In genomic region chr3:82163907-82164520, GRCh38 we compare ENCODE assay signal across 10 cellular contexts.
DNase-seq lines count a peak whose midpoint lies in the region; ATAC-seq and TF ChIP-seq lines count a peak whose summit lies in the region.
"Had no signal": no experiment of that assay in that cellular context is flagged by ENCODE, and none has a peak within 500 bp of the region (broad histone marks: within the 10 kb centered on the region; RNA-seq: fewer than 3 reads in every experiment).

No MANE protein-coding gene starts in this region.

- DNase-seq in NB4 (ENCODE audit: low read depth) (peak; percentile 41), epithelial cell of proximal tubule (ENCODE audit: low read depth) (no peak), NCI-H1092 (lab: John Stamatoyannopoulos, UW) (no peak)
- no peak for DNase-seq in activated naive CD4-positive, alpha-beta T cell treated with anti-CD3 and anti-CD28 coated beads, Interleukin-2, amount 10 ng/mL, durations not matched to agents 7 days and 5 days
- DNase-seq in T-helper 2 cell treated with Interferon-gamma antibody and Interleukin-4, amounts not matched to agents 5 μg/mL and 100 μg/mL, for 36 hours (ENCODE audit: low spot score), result no peak
- no peak for DNase-seq in stimulated activated CD4-positive, alpha-beta T cell treated with anti-CD3 and anti-CD28 coated beads, Interleukin-12 subunit alpha, Interleukin-12 subunit beta, amount 100 ng/mL, for 4 hours
- DNase-seq: activated naive CD4-positive, alpha-beta T cell treated with Interleukin-2 at 50 U/mL for 16 hours; left cardiac atrium had no signal

- H3K27ac Mint-ChIP-seq in activated naive CD4-positive, alpha-beta T cell treated with anti-CD3 and anti-CD28 coated beads, Interleukin-2, amount 10 ng/mL, durations not matched to agents 7 days and 5 days, result no peak overlapping the region
- H3K27ac Mint-ChIP-seq in T-helper 2 cell treated with Interferon-gamma antibody and Interleukin-4, amounts not matched to agents 5 μg/mL and 100 μg/mL, for 36 hours, result no peak overlapping the region

- ATAC-seq in GM18867 (IDR thresholded peaks at IDR 0.05; ENCODE audit: unreplicated experiment), result peak; percentile 59
- ATAC-seq: left cardiac atrium had no signal

- H3K4me1 Mint-ChIP-seq in activated naive CD4-positive, alpha-beta T cell treated with anti-CD3 and anti-CD28 coated beads, Interleukin-2, amount 10 ng/mL, durations not matched to agents 7 days and 5 days, result no peaks in the 10 kb centered on the region
- H3K4me1 Mint-ChIP-seq in T-helper 2 cell treated with Interferon-gamma antibody and Interleukin-4, amounts not matched to agents 5 μg/mL and 100 μg/mL, for 36 hours (ENCODE audit: low read depth), result no peaks in the 10 kb centered on the region

- TF ChIP-seq CTCF in 22Rv1 (IDR thresholded peaks at IDR 0.05) (peak; percentile 29; the same call in 1 of the 2 replicates), NB4 (IDR thresholded peaks at IDR 0.05; ENCODE audit: low read depth, low read length) (no peak), epithelial cell of proximal tubule (conservative IDR thresholded peaks at IDR 0.05; ENCODE audit: low read depth, low read length) (peak; percentile 34)

- no peaks in the 10 kb centered on the region for H3K36me3 Mint-ChIP-seq in activated naive CD4-positive, alpha-beta T cell treated with anti-CD3 and anti-CD28 coated beads, Interleukin-2, amount 10 ng/mL, durations not matched to agents 7 days and 5 days
- H3K36me3 Mint-ChIP-seq in T-helper 2 cell treated with Interferon-gamma antibody and Interleukin-4, amounts not matched to agents 5 μg/mL and 100 μg/mL, for 36 hours (ENCODE audit: low read depth), result no peaks in the 10 kb centered on the region

- H3K9me3 Mint-ChIP-seq in activated naive CD4-positive, alpha-beta T cell treated with anti-CD3 and anti-CD28 coated beads, Interleukin-2, amount 10 ng/mL, durations not matched to agents 7 days and 5 days, result peaks cover 3% of the 10 kb centered on the region
- H3K9me3 Mint-ChIP-seq in T-helper 2 cell treated with Interferon-gamma antibody and Interleukin-4, amounts not matched to agents 5 μg/mL and 100 μg/mL, for 36 hours, result peaks cover 4% of the 10 kb centered on the region

- H3K4me3 ChIP-seq in NB4 (ENCODE audit: low read depth, low read length) (no peak overlapping the region), epithelial cell of proximal tubule (ENCODE audit: low read depth, low read length) (no peak overlapping the region)

- TF ChIP-seq POLR2A in NB4 (IDR thresholded peaks at IDR 0.05; ENCODE audit: extremely low read depth, insufficient read length), result no peak

- no peaks in the 10 kb centered on the region for H3K27me3 Mint-ChIP-seq in activated naive CD4-positive, alpha-beta T cell treated with anti-CD3 and anti-CD28 coated beads, Interleukin-2, amount 10 ng/mL, durations not matched to agents 7 days and 5 days
- H3K27me3 Mint-ChIP-seq in T-helper 2 cell treated with Interferon-gamma antibody and Interleukin-4, amounts not matched to agents 5 μg/mL and 100 μg/mL, for 36 hours (ENCODE audit: low read depth), result no peaks in the 10 kb centered on the region

- H3K4me3 Mint-ChIP-seq in activated naive CD4-positive, alpha-beta T cell treated with anti-CD3 and anti-CD28 coated beads, Interleukin-2, amount 10 ng/mL, durations not matched to agents 7 days and 5 days, result no peak overlapping the region
- no peak overlapping the region for H3K4me3 Mint-ChIP-seq in T-helper 2 cell treated with Interferon-gamma antibody and Interleukin-4, amounts not matched to agents 5 μg/mL and 100 μg/mL, for 36 hours

- CTCF ChIA-PET in activated naive CD4-positive, alpha-beta T cell treated with anti-CD3 and anti-CD28 coated beads, Interleukin-2, amount 10 ng/mL, durations not matched to agents 7 days and 5 days (lab: Charles Lee), result no interaction called here

- H3K27ac ChIP-seq in 22Rv1, result no peak overlapping the region
